In genomic region chr7:99000196-99000903, GRCh38 we compare ENCODE assay signal across 19 cellular contexts.
DNase-seq lines count a peak whose midpoint lies in the region; ATAC-seq and TF ChIP-seq lines count a peak whose summit lies in the region.
"Had no signal": no experiment of that assay in that cellular context is flagged by ENCODE, and none has a peak within 500 bp of the region (broad histone marks: within the 10 kb centered on the region; RNA-seq: fewer than 3 reads in every experiment).

No MANE protein-coding gene starts in this region.

- no peak overlapping the region for H3K9ac ChIP-seq in endodermal cell (ENCODE audit: extremely low read depth, low read length, poor library complexity, severe bottlenecking)
- H3K9ac ChIP-seq: BLaER1 treated with 17β-estradiol and CSF1 and Interleukin-3, amounts not matched to agents 10 nM and 100 nM had no signal

- H3K4me1 ChIP-seq in endodermal cell (ENCODE audit: control insufficient read depth, insufficient read depth, low read length): no peaks in the 10 kb centered on the region
- no peaks in the 10 kb centered on the region for H3K4me1 ChIP-seq in BE2C

- no peak for TF ChIP-seq CTCF in WTC11 (IDR thresholded peaks at IDR 0.05)
- TF ChIP-seq CTCF in endodermal cell (conservative IDR thresholded peaks at IDR 0.05): no peak
- no peak for TF ChIP-seq CTCF in BE2C (IDR thresholded peaks at IDR 0.05; ENCODE audit: low read depth, low read length)

- H3K4me1 Mint-ChIP-seq in activated T-cell treated with anti-CD3 and anti-CD28 coated beads, Interleukin-2, amount 50 U/mL, for 72 hours (ENCODE audit: low read depth): peaks cover 10% of the 10 kb centered on the region
- H3K4me1 Mint-ChIP-seq in activated T-cell treated with anti-CD3 and anti-CD28 coated beads, Interleukin-2, amount 50 U/mL, for 4 hours (ENCODE audit: low read depth): peaks cover 2% of the 10 kb centered on the region
- H3K4me1 Mint-ChIP-seq in WTC11 (no peaks in the 10 kb centered on the region), endodermal cell (no peaks in the 10 kb centered on the region)

- in situ Hi-C loops in G401 (cut with HindIII; ENCODE audit: low sequenced_read_pairs): no loop called here

- 95 to 99% methylated on average over 13 to 20 of the region's 20 CpGs for WGBS in endodermal cell (ENCODE audit: insufficient coverage in 1 of 2, insufficient read length in 1 of 2), 2 experiments

- no peak overlapping the region for H3K4me3 Mint-ChIP-seq in activated T-cell treated with anti-CD3 and anti-CD28 coated beads, Interleukin-2, amount 50 U/mL, for 72 hours
- no peak overlapping the region for H3K4me3 Mint-ChIP-seq in activated T-cell treated with anti-CD3 and anti-CD28 coated beads, Interleukin-2, amount 50 U/mL, for 4 hours
- no peak overlapping the region for H3K4me3 Mint-ChIP-seq in WTC11
- no peak overlapping the region for H3K4me3 Mint-ChIP-seq in endodermal cell
- H3K4me3 Mint-ChIP-seq: activated naive CD4-positive, alpha-beta T cell treated with anti-CD3 and anti-CD28 coated beads for 36 hours had no signal

- CTCF ChIA-PET in WTC11 (lab: Charles Lee): no interaction called here

- H3K27ac ChIP-seq in endodermal cell (ENCODE audit: low read depth, low read length): no peak overlapping the region
- H3K27ac ChIP-seq: BLaER1 treated with 17β-estradiol and CSF1 and Interleukin-3, amounts not matched to agents 10 nM and 100 nM; heart left ventricle; HL-60 had no signal

- peaks cover 9 to 11% of the 10 kb centered on the region in 2 donors for H3K36me3 Mint-ChIP-seq in activated T-cell treated with anti-CD3 and anti-CD28 coated beads, Interleukin-2, amount 50 U/mL, for 72 hours (ENCODE audit: insufficient read depth in 2 of 2)
- H3K36me3 Mint-ChIP-seq in activated T-cell treated with anti-CD3 and anti-CD28 coated beads, Interleukin-2, amount 50 U/mL, for 4 hours (ENCODE audit: insufficient read depth): peaks cover 39% of the 10 kb centered on the region
- H3K36me3 Mint-ChIP-seq in WTC11 (peaks cover 37% of the 10 kb centered on the region), endodermal cell (ENCODE audit: low read depth) (peaks cover 65% of the 10 kb centered on the region)

- H3K27me3 Mint-ChIP-seq in activated T-cell treated with anti-CD3 and anti-CD28 coated beads, Interleukin-2, amount 50 U/mL, for 72 hours (ENCODE audit: low read depth): no peaks in the 10 kb centered on the region
- H3K27me3 Mint-ChIP-seq in activated T-cell treated with anti-CD3 and anti-CD28 coated beads, Interleukin-2, amount 50 U/mL, for 4 hours (ENCODE audit: low read depth): no peaks in the 10 kb centered on the region
- H3K27me3 Mint-ChIP-seq in WTC11 (ENCODE audit: low read depth) (no peaks in the 10 kb centered on the region), endodermal cell (ENCODE audit: insufficient read depth) (no peaks in the 10 kb centered on the region)

- H3K27ac Mint-ChIP-seq in activated T-cell treated with anti-CD3 and anti-CD28 coated beads, Interleukin-2, amount 50 U/mL, for 72 hours: peak overlapping the region; percentile 86
- 0 out of 2 replicates have a peak overlapping the region, but pooled peaks have one; percentile 17 for H3K27ac Mint-ChIP-seq in WTC11
- no peak overlapping the region for H3K27ac Mint-ChIP-seq in endodermal cell
- H3K27ac Mint-ChIP-seq: activated naive CD4-positive, alpha-beta T cell treated with anti-CD3 and anti-CD28 coated beads for 36 hours had no signal

- POLR2A ChIA-PET in WTC11 (lab: Charles Lee): no interaction called here

- H3K27me3 ChIP-seq in endodermal cell (ENCODE audit: control insufficient read depth, insufficient read depth, low read length, poor library complexity, severe bottlenecking) (no peaks in the 10 kb centered on the region), BE2C (no peaks in the 10 kb centered on the region)
- H3K27me3 ChIP-seq: BLaER1 treated with 17β-estradiol and CSF1 and Interleukin-3, amounts not matched to agents 10 nM and 100 nM; heart left ventricle had no signal

- H3K36me3 ChIP-seq in endodermal cell (ENCODE audit: control insufficient read depth, insufficient read depth, low read length) (peaks cover 78% of the 10 kb centered on the region), BE2C (peaks cover 49% of the 10 kb centered on the region)

- H3K4me3 ChIP-seq in endodermal cell (ENCODE audit: low read length) (no peak overlapping the region), BE2C (ENCODE audit: low read depth, low read length) (no peak overlapping the region)
- H3K4me3 ChIP-seq: BLaER1 treated with 17β-estradiol and CSF1 and Interleukin-3, amounts not matched to agents 10 nM and 100 nM; heart left ventricle had no signal

- no peak for DNase-seq in activated T-cell treated with anti-CD3 and anti-CD28 coated beads, Interleukin-2, amount 50 U/mL, for 72 hours
- DNase-seq in activated T-cell treated with anti-CD3 and anti-CD28 coated beads, Interleukin-2, amount 50 U/mL, for 4 hours: no peak
- no peak for DNase-seq in WTC11 (ENCODE audit: low spot score)
- DNase-seq in endodermal cell: peak; percentile 35
- peak; percentile 19 for DNase-seq in renal cortical epithelial cell (ENCODE audit: low read depth)
- no peak for DNase-seq in BE2C
- no peak for DNase-seq in G401 (ENCODE audit: low spot score)
- DNase-seq: activated naive CD4-positive, alpha-beta T cell treated with anti-CD3 and anti-CD28 coated beads for 36 hours; heart left ventricle; IMR-90; NCI-H1436; NCI-H2171 treated with DMSO at 0.1 percent for 48 hours; Right ventricle myocardium superior; stimulated activated CD4-positive, alpha-beta T cell treated with anti-CD3 and anti-CD28 coated beads, Interleukin-4, amount 100 ng/mL, for 4 hours; substantia nigra; SW 1271 had no signal

- no peaks in the 10 kb centered on the region for H3K9me3 Mint-ChIP-seq in activated T-cell treated with anti-CD3 and anti-CD28 coated beads, Interleukin-2, amount 50 U/mL, for 72 hours
- no peaks in the 10 kb centered on the region for H3K9me3 Mint-ChIP-seq in activated T-cell treated with anti-CD3 and anti-CD28 coated beads, Interleukin-2, amount 50 U/mL, for 4 hours
- no peaks in the 10 kb centered on the region for H3K9me3 Mint-ChIP-seq in WTC11
- H3K9me3 Mint-ChIP-seq in endodermal cell: no peaks in the 10 kb centered on the region
- H3K9me3 Mint-ChIP-seq: activated naive CD4-positive, alpha-beta T cell treated with anti-CD3 and anti-CD28 coated beads for 36 hours had no signal

- H3K9me3 ChIP-seq in endodermal cell (ENCODE audit: control insufficient read depth, low read length) (no peaks in the 10 kb centered on the region), BE2C (no peaks in the 10 kb centered on the region)
- H3K9me3 ChIP-seq: BLaER1 treated with 17β-estradiol and CSF1 and Interleukin-3, amounts not matched to agents 10 nM and 100 nM; heart left ventricle had no signal

- ATAC-seq in activated T-cell treated with anti-CD3 and anti-CD28 coated beads, Interleukin-2, amount 50 U/mL, for 72 hours (replicated peaks in 1 of 2): peak in 1 of 2 donors; percentile 11
- ATAC-seq in activated T-cell treated with anti-CD3 and anti-CD28 coated beads, Interleukin-2, amount 50 U/mL, for 4 hours: no peak
- ATAC-seq in WTC11: no peak
- no peak for ATAC-seq in HG03565 (IDR thresholded peaks at IDR 0.05; ENCODE audit: unreplicated experiment)

TF ChIP-seq in WTC11, 78 proteins besides CTCF, POLR2A, EP300 and RAD21 (continues in another document):
- TF ChIP-seq, protein P1, sequence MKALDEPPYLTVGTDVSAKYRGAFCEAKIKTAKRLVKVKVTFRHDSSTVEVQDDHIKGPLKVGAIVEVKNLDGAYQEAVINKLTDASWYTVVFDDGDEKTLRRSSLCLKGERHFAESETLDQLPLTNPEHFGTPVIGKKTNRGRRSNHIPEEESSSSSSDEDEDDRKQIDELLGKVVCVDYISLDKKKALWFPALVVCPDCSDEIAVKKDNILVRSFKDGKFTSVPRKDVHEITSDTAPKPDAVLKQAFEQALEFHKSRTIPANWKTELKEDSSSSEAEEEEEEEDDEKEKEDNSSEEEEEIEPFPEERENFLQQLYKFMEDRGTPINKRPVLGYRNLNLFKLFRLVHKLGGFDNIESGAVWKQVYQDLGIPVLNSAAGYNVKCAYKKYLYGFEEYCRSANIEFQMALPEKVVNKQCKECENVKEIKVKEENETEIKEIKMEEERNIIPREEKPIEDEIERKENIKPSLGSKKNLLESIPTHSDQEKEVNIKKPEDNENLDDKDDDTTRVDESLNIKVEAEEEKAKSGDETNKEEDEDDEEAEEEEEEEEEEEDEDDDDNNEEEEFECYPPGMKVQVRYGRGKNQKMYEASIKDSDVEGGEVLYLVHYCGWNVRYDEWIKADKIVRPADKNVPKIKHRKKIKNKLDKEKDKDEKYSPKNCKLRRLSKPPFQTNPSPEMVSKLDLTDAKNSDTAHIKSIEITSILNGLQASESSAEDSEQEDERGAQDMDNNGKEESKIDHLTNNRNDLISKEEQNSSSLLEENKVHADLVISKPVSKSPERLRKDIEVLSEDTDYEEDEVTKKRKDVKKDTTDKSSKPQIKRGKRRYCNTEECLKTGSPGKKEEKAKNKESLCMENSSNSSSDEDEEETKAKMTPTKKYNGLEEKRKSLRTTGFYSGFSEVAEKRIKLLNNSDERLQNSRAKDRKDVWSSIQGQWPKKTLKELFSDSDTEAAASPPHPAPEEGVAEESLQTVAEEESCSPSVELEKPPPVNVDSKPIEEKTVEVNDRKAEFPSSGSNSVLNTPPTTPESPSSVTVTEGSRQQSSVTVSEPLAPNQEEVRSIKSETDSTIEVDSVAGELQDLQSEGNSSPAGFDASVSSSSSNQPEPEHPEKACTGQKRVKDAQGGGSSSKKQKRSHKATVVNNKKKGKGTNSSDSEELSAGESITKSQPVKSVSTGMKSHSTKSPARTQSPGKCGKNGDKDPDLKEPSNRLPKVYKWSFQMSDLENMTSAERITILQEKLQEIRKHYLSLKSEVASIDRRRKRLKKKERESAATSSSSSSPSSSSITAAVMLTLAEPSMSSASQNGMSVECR (CRISPR knock-in tag; IDR thresholded peaks at IDR 0.05; ENCODE audit: borderline replicate concordance): no peak

Comparison
In these comparisons a context has a peak if more than half of its experiments do, and no peak if none do; other contexts are left out.
1. DNase-seq: peak in endodermal cell (single experiment) and renal cortical epithelial cell (single experiment); none in activated T-cell treated with anti-CD3 and anti-CD28 coated beads, Interleukin-2, amount 50 U/mL, for 72 hours (0 of 2), activated T-cell treated with anti-CD3 and anti-CD28 coated beads, Interleukin-2, amount 50 U/mL, for 4 hours (single experiment), WTC11 (single experiment), BE2C (single experiment) and G401 (single experiment).